In the genomic region with DNA sequence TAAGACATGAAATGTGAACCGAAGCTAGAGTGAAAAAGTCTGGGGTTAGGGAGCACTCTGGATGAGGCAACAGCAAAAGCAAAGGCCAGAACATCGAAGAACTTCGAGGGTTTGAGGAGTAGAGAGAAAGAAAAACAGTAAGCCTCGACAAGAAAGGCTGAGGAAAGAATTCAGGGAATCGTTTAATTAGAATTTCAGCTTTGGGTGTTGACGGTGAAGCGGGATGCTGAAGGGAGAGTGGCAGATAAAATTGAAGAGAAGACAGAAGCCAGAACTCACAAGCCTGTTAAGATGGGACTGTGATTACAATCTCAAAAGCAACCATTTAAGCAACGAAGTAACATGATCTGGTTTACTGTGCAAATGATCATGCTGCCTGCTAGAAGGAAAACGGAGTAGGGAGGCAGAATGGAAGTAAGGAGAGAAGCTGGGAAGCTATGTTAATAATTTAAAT, we compare ENCODE assay signal across 8 cellular contexts. TPM values are rescaled to one million over a fixed set of nuclear protein-coding genes. Genes with fewer than 3 reads are reported as not detected.
DNase-seq lines count a peak whose midpoint lies in the region; ATAC-seq and TF ChIP-seq lines count a peak whose summit lies in the region.

No MANE protein-coding gene starts in this region.

- H3K27ac ChIP-seq in testis: peak overlapping the region; percentile 8 to 95

- POLR2A ChIA-PET in activated CD8-positive, alpha-beta T cell treated with anti-CD3 and anti-CD28 coated beads for 36 hours (lab: Charles Lee): interaction anchor here (3.0 kb wide), 1 partner anchor 17 kb away, joined by 13 read pairs; no protein-coding TSS in a partner anchor

- no peak overlapping the region for H3K4me3 ChIP-seq in testis

- 7 to 16% methylated on average over 9 of the region's 9 CpGs for WGBS in testis, 2 donors

- CTCF ChIA-PET in activated CD8-positive, alpha-beta T cell treated with anti-CD3 and anti-CD28 coated beads for 36 hours (lab: Charles Lee): interaction anchor here (1.1 to 2.2 kb wide), 2 partner anchors 12 to 16 kb away, joined by 4 to 8 read pairs; no protein-coding TSS in a partner anchor

- TF ChIP-seq POLR2A in testis (IDR thresholded peaks at IDR 0.05): no peak

- no peak for ATAC-seq in activated T-cell treated with anti-CD3 and anti-CD28 coated beads, Interleukin-2, amount 50 U/mL, for 4 hours
- ATAC-seq in activated CD8-positive, alpha-beta T cell treated with anti-CD3 and anti-CD28 coated beads for 36 hours: no peak

- peaks cover 1% of the 10 kb centered on the region for H3K36me3 Mint-ChIP-seq in activated T-cell treated with anti-CD3 and anti-CD28 coated beads, Interleukin-2, amount 50 U/mL, for 4 hours (ENCODE audit: insufficient read depth)
- H3K36me3 Mint-ChIP-seq in activated CD8-positive, alpha-beta T cell treated with anti-CD3 and anti-CD28 coated beads for 36 hours (ENCODE audit: low read depth): no peaks in the 10 kb centered on the region
- H3K36me3 Mint-ChIP-seq in immature natural killer cell: no peaks in the 10 kb centered on the region

- intact Hi-C loops in activated CD8-positive, alpha-beta T cell treated with anti-CD3 and anti-CD28 coated beads for 36 hours (cut with micrococcal nuclease): no loop called here
- intact Hi-C loops in testis (cut with DNase I; ENCODE audit: low total_unique reads): no loop called here

- H3K4me3 Mint-ChIP-seq in activated T-cell treated with anti-CD3 and anti-CD28 coated beads, Interleukin-2, amount 50 U/mL, for 4 hours: peak overlapping the region; percentile 14
- peak overlapping the region; percentile 9 for H3K4me3 Mint-ChIP-seq in activated CD8-positive, alpha-beta T cell treated with anti-CD3 and anti-CD28 coated beads for 36 hours
- peak overlapping the region in 4 of 5 donors; percentile 8 to 42 (median 22) for H3K4me3 Mint-ChIP-seq in immature natural killer cell

- H3K9me3 ChIP-seq in testis: no peaks in the 10 kb centered on the region

- no peak for TF ChIP-seq CTCF in activated CD8-positive, alpha-beta T cell treated with anti-CD3 and anti-CD28 coated beads for 36 hours (IDR thresholded peaks at IDR 0.05)
- no peak for TF ChIP-seq CTCF in testis (IDR thresholded peaks at IDR 0.05)

- peaks cover 21% of the 10 kb centered on the region for H3K4me1 ChIP-seq in testis

- no peak overlapping the region for H3K27ac Mint-ChIP-seq in activated CD8-positive, alpha-beta T cell treated with anti-CD3 and anti-CD28 coated beads for 36 hours
- H3K27ac Mint-ChIP-seq in immature natural killer cell: peak overlapping the region in 4 of 6 donors; percentile 3 to 73 (median 48)

- no peaks in the 10 kb centered on the region for H3K9me3 Mint-ChIP-seq in activated T-cell treated with anti-CD3 and anti-CD28 coated beads, Interleukin-2, amount 50 U/mL, for 4 hours
- no peaks in the 10 kb centered on the region for H3K9me3 Mint-ChIP-seq in activated CD8-positive, alpha-beta T cell treated with anti-CD3 and anti-CD28 coated beads for 36 hours
- H3K9me3 Mint-ChIP-seq in immature natural killer cell: no peaks in the 10 kb centered on the region

- DNase-seq in activated T-cell treated with anti-CD3 and anti-CD28 coated beads, Interleukin-2, amount 50 U/mL, for 4 hours: no peak
- no peak for DNase-seq in activated T-cell treated with anti-CD3 and anti-CD28 coated beads, Interleukin-2, amount 50 U/mL, for 48 hours
- no peak for DNase-seq in activated CD8-positive, alpha-beta T cell treated with anti-CD3 and anti-CD28 coated beads for 36 hours
- DNase-seq in immature natural killer cell (no peak), testis (no peak), 8988T (no peak), AML-193 (lab: John Stamatoyannopoulos, UW) (no peak), SKM-1 treated with dmso at 0.1 percent for 144 hours (lab: John Stamatoyannopoulos, UW; ENCODE audit: unreplicated experiment) (no peak)

- H3K27me3 ChIP-seq in testis: no peaks in the 10 kb centered on the region

- H3K27me3 Mint-ChIP-seq in activated T-cell treated with anti-CD3 and anti-CD28 coated beads, Interleukin-2, amount 50 U/mL, for 4 hours (ENCODE audit: low read depth): no peaks in the 10 kb centered on the region
- H3K27me3 Mint-ChIP-seq in activated CD8-positive, alpha-beta T cell treated with anti-CD3 and anti-CD28 coated beads for 36 hours: no peaks in the 10 kb centered on the region
- peaks cover 0 to 9% (median 7%) of the 10 kb centered on the region in 3 donors for H3K27me3 Mint-ChIP-seq in immature natural killer cell (ENCODE audit: low read depth in 3 of 3)

- H3K36me3 ChIP-seq in testis (ENCODE audit: low read depth, missing control alignments): no peaks in the 10 kb centered on the region

- H3K4me1 Mint-ChIP-seq in activated T-cell treated with anti-CD3 and anti-CD28 coated beads, Interleukin-2, amount 50 U/mL, for 4 hours (ENCODE audit: low read depth): peaks cover 37% of the 10 kb centered on the region
- peaks cover 33% of the 10 kb centered on the region for H3K4me1 Mint-ChIP-seq in activated CD8-positive, alpha-beta T cell treated with anti-CD3 and anti-CD28 coated beads for 36 hours (ENCODE audit: low read depth)
- peaks cover 19 to 33% of the 10 kb centered on the region in 2 donors for H3K4me1 Mint-ChIP-seq in immature natural killer cell

RNA-seq across cellular contexts. Expression of a gene that starts 2.1 kb away (rescaled TPM):
- total RNA-seq in activated T-cell treated with anti-CD3 and anti-CD28 coated beads, Interleukin-2, amount 50 U/mL, for 4 hours: 10 to 100 TPM in 2 of 3 donors, 1 to 10 TPM in 1; 9.1 to 12.1 (median 10.9) TPM
- total RNA-seq in activated CD8-positive, alpha-beta T cell treated with anti-CD3 and anti-CD28 coated beads for 36 hours: 1 to 10 TPM; 4.4 to 4.5 TPM
- polyA plus RNA-seq in immature natural killer cell (1 to 10 TPM; 1.4 to 7.8 (median 3.6) TPM), testis (ENCODE audit: insufficient read depth, low read depth, low replicate concordance) (6.9 TPM)
- total RNA-seq in testis: 10 to 100 TPM in 1 of 2 donors, 1 to 10 TPM in 1; 9.7 to 12.1 TPM

RNA-seq across cellular contexts. Expression of a gene that starts 28.7 kb away (rescaled TPM):
- 100 to 1,000 TPM; 113 to 192 (median 123) TPM for total RNA-seq in activated T-cell treated with anti-CD3 and anti-CD28 coated beads, Interleukin-2, amount 50 U/mL, for 4 hours
- total RNA-seq in activated CD8-positive, alpha-beta T cell treated with anti-CD3 and anti-CD28 coated beads for 36 hours: 100 to 1,000 TPM; 590 to 602 TPM
- polyA plus RNA-seq in immature natural killer cell: 100 to 1,000 TPM in 2 of 3 donors, 10 to 100 TPM in 1; 61.5 to 183 (median 142) TPM
- 1,000 to 10,000 TPM in 1 of 2 donors, 100 to 1,000 TPM in 1; 758 to 1,483 TPM for total RNA-seq in testis
- polyA plus RNA-seq in testis (ENCODE audit: insufficient read depth, low read depth, low replicate concordance): 938 TPM
